ENCODE assay signal across 2 cellular contexts in the genomic region with DNA sequence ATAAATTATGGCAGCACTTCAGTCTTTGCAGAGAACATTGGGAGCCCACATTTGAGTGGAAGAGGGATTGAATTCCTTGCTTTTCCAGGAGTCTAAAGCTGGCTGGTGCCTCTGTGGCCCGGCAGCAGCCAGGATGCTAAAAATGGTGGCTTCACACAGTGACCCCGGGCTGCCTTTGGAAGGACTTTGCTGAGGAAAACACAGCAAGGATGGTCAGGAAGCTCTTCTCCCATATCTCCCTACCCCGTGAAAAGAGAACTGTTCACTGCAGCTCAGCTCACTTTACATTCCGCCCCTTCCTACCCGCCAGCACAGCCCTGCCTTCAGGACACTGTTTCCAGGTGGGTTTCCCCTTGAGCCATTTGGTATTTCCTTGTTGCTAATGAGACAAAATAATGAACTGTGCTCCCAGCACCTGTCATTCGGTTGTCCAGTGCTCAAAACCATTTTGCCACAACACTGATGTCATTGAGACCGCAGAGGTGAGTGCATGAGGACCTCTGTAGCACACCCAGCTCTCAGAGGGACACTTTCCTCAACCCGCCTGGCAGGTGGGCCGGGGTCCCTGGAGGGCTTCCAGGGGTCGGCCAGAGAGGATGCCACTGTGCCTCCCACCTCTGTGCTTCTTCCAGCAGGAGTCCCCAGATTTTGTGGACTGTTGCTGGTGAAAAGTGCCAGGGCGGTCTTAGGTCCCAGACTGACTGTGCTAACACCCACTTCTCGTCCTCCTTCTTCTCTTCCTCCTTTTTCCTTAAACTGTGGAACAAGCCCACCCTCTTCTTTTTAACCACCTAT.
TF ChIP-seq lines count a peak whose summit lies in the region.

No MANE protein-coding gene starts in this region.

TF ChIP-seq in GM23338, 12 proteins besides CTCF, POLR2A, EP300 and RAD21 (continued from another document and continues in another):
- TF ChIP-seq, protein P1, sequence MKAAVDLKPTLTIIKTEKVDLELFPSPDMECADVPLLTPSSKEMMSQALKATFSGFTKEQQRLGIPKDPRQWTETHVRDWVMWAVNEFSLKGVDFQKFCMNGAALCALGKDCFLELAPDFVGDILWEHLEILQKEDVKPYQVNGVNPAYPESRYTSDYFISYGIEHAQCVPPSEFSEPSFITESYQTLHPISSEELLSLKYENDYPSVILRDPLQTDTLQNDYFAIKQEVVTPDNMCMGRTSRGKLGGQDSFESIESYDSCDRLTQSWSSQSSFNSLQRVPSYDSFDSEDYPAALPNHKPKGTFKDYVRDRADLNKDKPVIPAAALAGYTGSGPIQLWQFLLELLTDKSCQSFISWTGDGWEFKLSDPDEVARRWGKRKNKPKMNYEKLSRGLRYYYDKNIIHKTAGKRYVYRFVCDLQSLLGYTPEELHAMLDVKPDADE (IDR thresholded peaks at IDR 0.05) = no peak
- TF ChIP-seq JUNB (IDR thresholded peaks at IDR 0.05; ENCODE audit: unreplicated experiment) (no peak), CREB1 (CRISPR knock-in tag; IDR thresholded peaks at IDR 0.05; ENCODE audit: low read depth) (no peak), ZNF114 (CRISPR knock-in tag; IDR thresholded peaks at IDR 0.05) (no peak), EZH2 (IDR thresholded peaks at IDR 0.05; ENCODE audit: low read depth, unreplicated experiment) (no peak), STAT1 (IDR thresholded peaks at IDR 0.05; ENCODE audit: unreplicated experiment) (no peak), ZNF331 (CRISPR knock-in tag; IDR thresholded peaks at IDR 0.05; ENCODE audit: low read depth) (no peak), POLR2AphosphoS5 (IDR thresholded peaks at IDR 0.05; ENCODE audit: low read depth) (no peak)
- TF ChIP-seq, protein P2, sequence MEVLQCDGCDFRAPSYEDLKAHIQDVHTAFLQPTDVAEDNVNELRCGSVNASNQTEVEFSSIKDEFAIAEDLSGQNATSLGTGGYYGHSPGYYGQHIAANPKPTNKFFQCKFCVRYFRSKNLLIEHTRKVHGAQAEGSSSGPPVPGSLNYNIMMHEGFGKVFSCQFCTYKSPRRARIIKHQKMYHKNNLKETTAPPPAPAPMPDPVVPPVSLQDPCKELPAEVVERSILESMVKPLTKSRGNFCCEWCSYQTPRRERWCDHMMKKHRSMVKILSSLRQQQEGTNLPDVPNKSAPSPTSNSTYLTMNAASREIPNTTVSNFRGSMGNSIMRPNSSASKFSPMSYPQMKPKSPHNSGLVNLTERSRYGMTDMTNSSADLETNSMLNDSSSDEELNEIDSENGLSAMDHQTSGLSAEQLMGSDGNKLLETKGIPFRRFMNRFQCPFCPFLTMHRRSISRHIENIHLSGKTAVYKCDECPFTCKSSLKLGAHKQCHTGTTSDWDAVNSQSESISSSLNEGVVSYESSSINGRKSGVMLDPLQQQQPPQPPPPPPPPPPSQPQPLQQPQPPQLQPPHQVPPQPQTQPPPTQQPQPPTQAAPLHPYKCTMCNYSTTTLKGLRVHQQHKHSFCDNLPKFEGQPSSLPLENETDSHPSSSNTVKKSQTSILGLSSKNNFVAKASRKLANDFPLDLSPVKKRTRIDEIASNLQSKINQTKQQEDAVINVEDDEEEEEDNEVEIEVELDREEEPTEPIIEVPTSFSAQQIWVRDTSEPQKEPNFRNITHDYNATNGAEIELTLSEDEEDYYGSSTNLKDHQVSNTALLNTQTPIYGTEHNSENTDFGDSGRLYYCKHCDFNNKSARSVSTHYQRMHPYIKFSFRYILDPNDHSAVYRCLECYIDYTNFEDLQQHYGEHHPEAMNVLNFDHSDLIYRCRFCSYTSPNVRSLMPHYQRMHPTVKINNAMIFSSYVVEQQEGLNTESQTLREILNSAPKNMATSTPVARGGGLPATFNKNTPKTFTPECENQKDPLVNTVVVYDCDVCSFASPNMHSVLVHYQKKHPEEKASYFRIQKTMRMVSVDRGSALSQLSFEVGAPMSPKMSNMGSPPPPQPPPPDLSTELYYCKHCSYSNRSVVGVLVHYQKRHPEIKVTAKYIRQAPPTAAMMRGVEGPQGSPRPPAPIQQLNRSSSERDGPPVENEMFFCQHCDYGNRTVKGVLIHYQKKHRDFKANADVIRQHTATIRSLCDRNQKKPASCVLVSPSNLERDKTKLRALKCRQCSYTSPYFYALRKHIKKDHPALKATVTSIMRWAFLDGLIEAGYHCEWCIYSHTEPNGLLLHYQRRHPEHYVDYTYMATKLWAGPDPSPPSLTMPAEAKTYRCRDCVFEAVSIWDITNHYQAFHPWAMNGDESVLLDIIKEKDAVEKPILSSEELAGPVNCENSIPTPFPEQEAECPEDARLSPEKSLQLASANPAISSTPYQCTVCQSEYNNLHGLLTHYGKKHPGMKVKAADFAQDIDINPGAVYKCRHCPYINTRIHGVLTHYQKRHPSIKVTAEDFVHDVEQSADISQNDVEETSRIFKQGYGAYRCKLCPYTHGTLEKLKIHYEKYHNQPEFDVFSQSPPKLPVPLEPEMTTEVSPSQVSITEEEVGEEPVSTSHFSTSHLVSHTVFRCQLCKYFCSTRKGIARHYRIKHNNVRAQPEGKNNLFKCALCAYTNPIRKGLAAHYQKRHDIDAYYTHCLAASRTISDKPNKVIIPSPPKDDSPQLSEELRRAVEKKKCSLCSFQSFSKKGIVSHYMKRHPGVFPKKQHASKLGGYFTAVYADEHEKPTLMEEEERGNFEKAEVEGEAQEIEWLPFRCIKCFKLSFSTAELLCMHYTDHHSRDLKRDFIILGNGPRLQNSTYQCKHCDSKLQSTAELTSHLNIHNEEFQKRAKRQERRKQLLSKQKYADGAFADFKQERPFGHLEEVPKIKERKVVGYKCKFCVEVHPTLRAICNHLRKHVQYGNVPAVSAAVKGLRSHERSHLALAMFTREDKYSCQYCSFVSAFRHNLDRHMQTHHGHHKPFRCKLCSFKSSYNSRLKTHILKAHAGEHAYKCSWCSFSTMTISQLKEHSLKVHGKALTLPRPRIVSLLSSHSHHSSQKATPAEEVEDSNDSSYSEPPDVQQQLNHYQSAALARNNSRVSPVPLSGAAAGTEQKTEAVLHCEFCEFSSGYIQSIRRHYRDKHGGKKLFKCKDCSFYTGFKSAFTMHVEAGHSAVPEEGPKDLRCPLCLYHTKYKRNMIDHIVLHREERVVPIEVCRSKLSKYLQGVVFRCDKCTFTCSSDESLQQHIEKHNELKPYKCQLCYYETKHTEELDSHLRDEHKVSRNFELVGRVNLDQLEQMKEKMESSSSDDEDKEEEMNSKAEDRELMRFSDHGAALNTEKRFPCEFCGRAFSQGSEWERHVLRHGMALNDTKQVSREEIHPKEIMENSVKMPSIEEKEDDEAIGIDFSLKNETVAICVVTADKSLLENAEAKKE (CRISPR knock-in tag; IDR thresholded peaks at IDR 0.05) = no peak

TF ChIP-seq in GM12878, 131 proteins besides CTCF, POLR2A, EP300 and RAD21 (continued from another document):
- TF ChIP-seq BHLHE40 (IDR thresholded peaks at IDR 0.05; ENCODE audit: borderline replicate concordance in 1 of 2, low read depth in 2 of 2, low read length in 1 of 2) = 0 out of 4 replicates have a peak, but pooled peaks of 1 of the 2 experiments have one; percentile 13
- peak; percentile 49; the same call in 1 of the 2 replicates for TF ChIP-seq IKZF1 (conservative IDR thresholded peaks at IDR 0.05)
- TF ChIP-seq, protein P3, sequence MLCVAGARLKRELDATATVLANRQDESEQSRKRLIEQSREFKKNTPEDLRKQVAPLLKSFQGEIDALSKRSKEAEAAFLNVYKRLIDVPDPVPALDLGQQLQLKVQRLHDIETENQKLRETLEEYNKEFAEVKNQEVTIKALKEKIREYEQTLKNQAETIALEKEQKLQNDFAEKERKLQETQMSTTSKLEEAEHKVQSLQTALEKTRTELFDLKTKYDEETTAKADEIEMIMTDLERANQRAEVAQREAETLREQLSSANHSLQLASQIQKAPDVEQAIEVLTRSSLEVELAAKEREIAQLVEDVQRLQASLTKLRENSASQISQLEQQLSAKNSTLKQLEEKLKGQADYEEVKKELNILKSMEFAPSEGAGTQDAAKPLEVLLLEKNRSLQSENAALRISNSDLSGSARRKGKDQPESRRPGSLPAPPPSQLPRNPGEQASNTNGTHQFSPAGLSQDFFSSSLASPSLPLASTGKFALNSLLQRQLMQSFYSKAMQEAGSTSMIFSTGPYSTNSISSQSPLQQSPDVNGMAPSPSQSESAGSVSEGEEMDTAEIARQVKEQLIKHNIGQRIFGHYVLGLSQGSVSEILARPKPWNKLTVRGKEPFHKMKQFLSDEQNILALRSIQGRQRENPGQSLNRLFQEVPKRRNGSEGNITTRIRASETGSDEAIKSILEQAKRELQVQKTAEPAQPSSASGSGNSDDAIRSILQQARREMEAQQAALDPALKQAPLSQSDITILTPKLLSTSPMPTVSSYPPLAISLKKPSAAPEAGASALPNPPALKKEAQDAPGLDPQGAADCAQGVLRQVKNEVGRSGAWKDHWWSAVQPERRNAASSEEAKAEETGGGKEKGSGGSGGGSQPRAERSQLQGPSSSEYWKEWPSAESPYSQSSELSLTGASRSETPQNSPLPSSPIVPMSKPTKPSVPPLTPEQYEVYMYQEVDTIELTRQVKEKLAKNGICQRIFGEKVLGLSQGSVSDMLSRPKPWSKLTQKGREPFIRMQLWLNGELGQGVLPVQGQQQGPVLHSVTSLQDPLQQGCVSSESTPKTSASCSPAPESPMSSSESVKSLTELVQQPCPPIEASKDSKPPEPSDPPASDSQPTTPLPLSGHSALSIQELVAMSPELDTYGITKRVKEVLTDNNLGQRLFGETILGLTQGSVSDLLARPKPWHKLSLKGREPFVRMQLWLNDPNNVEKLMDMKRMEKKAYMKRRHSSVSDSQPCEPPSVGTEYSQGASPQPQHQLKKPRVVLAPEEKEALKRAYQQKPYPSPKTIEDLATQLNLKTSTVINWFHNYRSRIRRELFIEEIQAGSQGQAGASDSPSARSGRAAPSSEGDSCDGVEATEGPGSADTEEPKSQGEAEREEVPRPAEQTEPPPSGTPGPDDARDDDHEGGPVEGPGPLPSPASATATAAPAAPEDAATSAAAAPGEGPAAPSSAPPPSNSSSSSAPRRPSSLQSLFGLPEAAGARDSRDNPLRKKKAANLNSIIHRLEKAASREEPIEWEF (IDR thresholded peaks at IDR 0.05; ENCODE audit: insufficient replicate concordance, low read depth, low read length) = no peak
- TF ChIP-seq FOXK2 (IDR thresholded peaks at IDR 0.05) = no peak
- no peak for TF ChIP-seq PAX8 (IDR thresholded peaks at IDR 0.05)
- no peak for TF ChIP-seq CBX5 (IDR thresholded peaks at IDR 0.05; ENCODE audit: low read depth)
- TF ChIP-seq MTA2 (IDR thresholded peaks at IDR 0.05; ENCODE audit: low read depth) = 0 out of 2 replicates have a peak, but pooled peaks have one; percentile 41
TF ChIP-seq in GM12878: peak in this region for 4.
